Comparison of ENCODE assay signal across 8 cellular contexts in genomic region chr18:58044370-58045264, GRCh38. TPM values are rescaled to one million over a fixed set of nuclear protein-coding genes. Genes with fewer than 3 reads are reported as not detected.
DNase-seq lines count a peak whose midpoint lies in the region; ATAC-seq, FAIRE-seq and TF ChIP-seq lines count a peak whose summit lies in the region.

No MANE protein-coding gene starts in this region.

- peak; percentile 43 for ATAC-seq in GM21390 (IDR thresholded peaks at IDR 0.05; ENCODE audit: unreplicated experiment)

- no peak overlapping the region for H3K27ac ChIP-seq in skeletal muscle tissue (ENCODE audit: low read depth, low read length)

- no peak overlapping the region for H3K27ac Mint-ChIP-seq in T-helper 1 cell treated with Interleukin-12 subunit alpha and Interleukin-12 subunit beta and Interleukin-4 antibody, amounts not matched to agents 30 μg/mL and 1 μg/mL, for 36 hours

- H3K27me3 ChIP-seq in skeletal muscle tissue (ENCODE audit: control insufficient read depth in 3 of 3, insufficient read depth in 3 of 3, low read length in 3 of 3), result no peaks in the 10 kb centered on the region

- H3K9ac ChIP-seq in skeletal muscle tissue (ENCODE audit: low read depth in 1 of 3, low read length in 3 of 3), result peak overlapping the region; percentile 48 to 71 (median 51)

- no peaks in the 10 kb centered on the region for H3K36me3 Mint-ChIP-seq in T-helper 1 cell treated with Interleukin-12 subunit alpha and Interleukin-12 subunit beta and Interleukin-4 antibody, amounts not matched to agents 30 μg/mL and 1 μg/mL, for 36 hours (ENCODE audit: low read depth)

- H3K4me3 Mint-ChIP-seq in T-helper 1 cell treated with Interleukin-12 subunit alpha and Interleukin-12 subunit beta and Interleukin-4 antibody, amounts not matched to agents 30 μg/mL and 1 μg/mL, for 36 hours, result peak overlapping the region; percentile 86

- no peaks in the 10 kb centered on the region for H3K36me3 ChIP-seq in skeletal muscle tissue (ENCODE audit: control insufficient read depth in 3 of 3, insufficient read depth in 3 of 3, low read length in 3 of 3)

- no peaks in the 10 kb centered on the region for H3K9me3 Mint-ChIP-seq in T-helper 1 cell treated with Interleukin-12 subunit alpha and Interleukin-12 subunit beta and Interleukin-4 antibody, amounts not matched to agents 30 μg/mL and 1 μg/mL, for 36 hours

- peaks cover 55% of the 10 kb centered on the region for H3K27me3 Mint-ChIP-seq in T-helper 1 cell treated with Interleukin-12 subunit alpha and Interleukin-12 subunit beta and Interleukin-4 antibody, amounts not matched to agents 30 μg/mL and 1 μg/mL, for 36 hours (ENCODE audit: low read depth)

- no peak for TF ChIP-seq CTCF in D721Med (IDR thresholded peaks at IDR 0.05; ENCODE audit: insufficient read depth, missing control alignments)

- DNase-seq in DMS79 (lab: John Stamatoyannopoulos, UW) (peak; percentile 26), HPDE6-E6E7 (ENCODE audit: extremely low spot score) (peak; percentile 48), astrocyte of the hippocampus (ENCODE audit: low read depth, low spot score) (peak; percentile 57), D721Med (ENCODE audit: insufficient read length, low spot score) (no peak)

- peaks cover 2% of the 10 kb centered on the region for H3K9me3 ChIP-seq in iPS-18c (ENCODE audit: control insufficient read depth, insufficient read depth, low read length)
- no peaks in the 10 kb centered on the region for H3K9me3 ChIP-seq in skeletal muscle tissue (ENCODE audit: control insufficient read depth in 3 of 3, low read length in 3 of 3)

- H3K4me3 ChIP-seq in iPS-18c (ENCODE audit: insufficient read depth, low read depth, low read length) (peak overlapping the region; percentile 90), skeletal muscle tissue (ENCODE audit: low read length in 3 of 3) (peak overlapping the region; percentile 74 to 78 (median 76))

- no peak for FAIRE-seq in D721Med (lab: Jason Lieb, UNC)

- H3K4me1 ChIP-seq in skeletal muscle tissue (ENCODE audit: control insufficient read depth in 3 of 3, insufficient read depth in 3 of 3, low read length in 3 of 3), result peaks cover 9 to 15% (median 11%) of the 10 kb centered on the region in 3 donors

- peaks cover 23% of the 10 kb centered on the region for H3K4me1 Mint-ChIP-seq in T-helper 1 cell treated with Interleukin-12 subunit alpha and Interleukin-12 subunit beta and Interleukin-4 antibody, amounts not matched to agents 30 μg/mL and 1 μg/mL, for 36 hours (ENCODE audit: low read depth)

RNA-seq across cellular contexts. Expression of gene NEDD4L, which starts 0.6 kb away (rescaled TPM):
- 34.4 TPM for total RNA-seq in skeletal muscle tissue
